ENCODE assay signal across 1 cellular context in the genomic region with DNA sequence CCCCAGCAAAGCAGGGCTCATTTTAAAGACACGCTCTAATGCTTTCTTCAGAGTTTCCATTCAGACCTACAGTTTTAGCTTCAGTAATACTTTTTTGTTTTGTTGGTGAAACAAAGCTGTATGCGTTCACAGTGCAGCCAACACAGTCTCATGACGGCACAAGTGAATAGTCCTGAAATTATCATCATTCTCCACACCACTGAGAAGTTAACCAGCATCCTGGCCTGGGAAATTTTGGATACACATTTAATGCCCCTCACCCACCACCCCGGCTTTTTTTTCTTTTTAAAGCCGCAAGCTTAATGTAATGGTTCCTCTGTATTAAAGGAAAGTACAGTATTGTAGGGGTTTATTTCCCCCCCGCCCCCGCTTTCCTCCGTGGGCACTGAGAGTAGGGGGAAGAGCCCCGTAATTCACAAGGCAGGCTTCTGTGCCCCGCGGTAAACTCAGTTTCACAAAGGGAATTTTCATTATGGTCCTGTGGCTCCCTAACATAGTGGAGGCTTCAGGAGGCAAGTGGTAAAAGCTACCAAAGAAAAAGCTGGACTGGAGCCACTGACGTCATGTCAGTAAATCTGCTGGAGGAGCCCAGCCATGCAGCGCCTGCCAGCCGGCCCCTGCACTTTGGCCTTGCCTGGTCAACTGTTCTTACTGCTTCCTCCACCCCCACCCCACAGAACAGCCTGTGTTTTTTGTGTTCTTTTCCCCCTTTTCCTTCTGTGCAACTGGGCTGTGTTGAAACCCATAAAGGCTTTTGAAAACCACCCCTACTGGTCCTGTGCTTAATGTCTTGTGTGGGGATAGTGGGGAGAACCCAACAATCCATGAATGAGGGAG.
TF ChIP-seq lines count a peak whose summit lies in the region.

No MANE protein-coding gene starts in this region.

TF ChIP-seq in K562, 482 proteins besides CTCF, POLR2A, EP300 and RAD21 (continued from another document):
- TF ChIP-seq, protein P1, sequence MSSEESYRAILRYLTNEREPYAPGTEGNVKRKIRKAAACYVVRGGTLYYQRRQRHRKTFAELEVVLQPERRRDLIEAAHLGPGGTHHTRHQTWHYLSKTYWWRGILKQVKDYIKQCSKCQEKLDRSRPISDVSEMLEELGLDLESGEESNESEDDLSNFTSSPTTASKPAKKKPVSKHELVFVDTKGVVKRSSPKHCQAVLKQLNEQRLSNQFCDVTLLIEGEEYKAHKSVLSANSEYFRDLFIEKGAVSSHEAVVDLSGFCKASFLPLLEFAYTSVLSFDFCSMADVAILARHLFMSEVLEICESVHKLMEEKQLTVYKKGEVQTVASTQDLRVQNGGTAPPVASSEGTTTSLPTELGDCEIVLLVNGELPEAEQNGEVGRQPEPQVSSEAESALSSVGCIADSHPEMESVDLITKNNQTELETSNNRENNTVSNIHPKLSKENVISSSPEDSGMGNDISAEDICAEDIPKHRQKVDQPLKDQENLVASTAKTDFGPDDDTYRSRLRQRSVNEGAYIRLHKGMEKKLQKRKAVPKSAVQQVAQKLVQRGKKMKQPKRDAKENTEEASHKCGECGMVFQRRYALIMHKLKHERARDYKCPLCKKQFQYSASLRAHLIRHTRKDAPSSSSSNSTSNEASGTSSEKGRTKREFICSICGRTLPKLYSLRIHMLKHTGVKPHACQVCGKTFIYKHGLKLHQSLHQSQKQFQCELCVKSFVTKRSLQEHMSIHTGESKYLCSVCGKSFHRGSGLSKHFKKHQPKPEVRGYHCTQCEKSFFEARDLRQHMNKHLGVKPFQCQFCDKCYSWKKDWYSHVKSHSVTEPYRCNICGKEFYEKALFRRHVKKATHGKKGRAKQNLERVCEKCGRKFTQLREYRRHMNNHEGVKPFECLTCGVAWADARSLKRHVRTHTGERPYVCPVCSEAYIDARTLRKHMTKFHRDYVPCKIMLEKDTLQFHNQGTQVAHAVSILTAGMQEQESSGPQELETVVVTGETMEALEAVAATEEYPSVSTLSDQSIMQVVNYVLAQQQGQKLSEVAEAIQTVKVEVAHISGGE (CRISPR knock-in tag; IDR thresholded peaks at IDR 0.05), result no peak
- no peak for TF ChIP-seq ZC3H4 (CRISPR knock-in tag; IDR thresholded peaks at IDR 0.05; ENCODE audit: borderline replicate concordance)
- peak; percentile 66 for TF ChIP-seq CREM (IDR thresholded peaks at IDR 0.05; ENCODE audit: low read depth)
- 0 out of 2 replicates have a peak, but pooled peaks have one; percentile 40 for TF ChIP-seq CREB1 (IDR thresholded peaks at IDR 0.05)
- TF ChIP-seq CREB1 (CRISPR knock-in tag; IDR thresholded peaks at IDR 0.05), result no peak
- TF ChIP-seq, protein P2, sequence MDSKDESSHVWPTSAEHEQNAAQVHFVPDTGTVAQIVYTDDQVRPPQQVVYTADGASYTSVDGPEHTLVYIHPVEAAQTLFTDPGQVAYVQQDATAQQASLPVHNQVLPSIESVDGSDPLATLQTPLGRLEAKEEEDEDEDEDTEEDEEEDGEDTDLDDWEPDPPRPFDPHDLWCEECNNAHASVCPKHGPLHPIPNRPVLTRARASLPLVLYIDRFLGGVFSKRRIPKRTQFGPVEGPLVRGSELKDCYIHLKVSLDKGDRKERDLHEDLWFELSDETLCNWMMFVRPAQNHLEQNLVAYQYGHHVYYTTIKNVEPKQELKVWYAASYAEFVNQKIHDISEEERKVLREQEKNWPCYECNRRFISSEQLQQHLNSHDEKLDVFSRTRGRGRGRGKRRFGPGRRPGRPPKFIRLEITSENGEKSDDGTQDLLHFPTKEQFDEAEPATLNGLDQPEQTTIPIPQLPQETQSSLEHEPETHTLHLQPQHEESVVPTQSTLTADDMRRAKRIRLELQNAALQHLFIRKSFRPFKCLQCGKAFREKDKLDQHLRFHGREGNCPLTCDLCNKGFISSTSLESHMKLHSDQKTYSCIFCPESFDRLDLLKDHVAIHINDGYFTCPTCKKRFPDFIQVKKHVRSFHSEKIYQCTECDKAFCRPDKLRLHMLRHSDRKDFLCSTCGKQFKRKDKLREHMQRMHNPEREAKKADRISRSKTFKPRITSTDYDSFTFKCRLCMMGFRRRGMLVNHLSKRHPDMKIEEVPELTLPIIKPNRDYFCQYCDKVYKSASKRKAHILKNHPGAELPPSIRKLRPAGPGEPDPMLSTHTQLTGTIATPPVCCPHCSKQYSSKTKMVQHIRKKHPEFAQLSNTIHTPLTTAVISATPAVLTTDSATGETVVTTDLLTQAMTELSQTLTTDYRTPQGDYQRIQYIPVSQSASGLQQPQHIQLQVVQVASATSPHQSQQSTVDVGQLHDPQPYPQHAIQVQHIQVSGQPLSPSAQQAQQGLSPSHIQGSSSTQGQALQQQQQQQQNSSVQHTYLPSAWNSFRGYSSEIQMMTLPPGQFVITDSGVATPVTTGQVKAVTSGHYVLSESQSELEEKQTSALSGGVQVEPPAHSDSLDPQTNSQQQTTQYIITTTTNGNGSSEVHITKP (IDR thresholded peaks at IDR 0.05; ENCODE audit: partially characterized antibody), result peak; percentile 9
- TF ChIP-seq, protein P3, sequence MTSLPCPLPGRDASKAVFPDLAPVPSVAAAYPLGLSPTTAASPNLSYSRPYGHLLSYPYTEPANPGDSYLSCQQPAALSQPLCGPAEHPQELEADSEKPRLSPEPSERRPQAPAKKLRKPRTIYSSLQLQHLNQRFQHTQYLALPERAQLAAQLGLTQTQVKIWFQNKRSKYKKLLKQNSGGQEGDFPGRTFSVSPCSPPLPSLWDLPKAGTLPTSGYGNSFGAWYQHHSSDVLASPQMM (CRISPR knock-in tag; IDR thresholded peaks at IDR 0.05), result no peak
- TF ChIP-seq, protein P4, sequence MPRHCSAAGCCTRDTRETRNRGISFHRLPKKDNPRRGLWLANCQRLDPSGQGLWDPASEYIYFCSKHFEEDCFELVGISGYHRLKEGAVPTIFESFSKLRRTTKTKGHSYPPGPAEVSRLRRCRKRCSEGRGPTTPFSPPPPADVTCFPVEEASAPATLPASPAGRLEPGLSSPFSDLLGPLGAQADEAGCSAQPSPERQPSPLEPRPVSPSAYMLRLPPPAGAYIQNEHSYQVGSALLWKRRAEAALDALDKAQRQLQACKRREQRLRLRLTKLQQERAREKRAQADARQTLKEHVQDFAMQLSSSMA (CRISPR knock-in tag; IDR thresholded peaks at IDR 0.05), result no peak
- TF ChIP-seq, protein P5, sequence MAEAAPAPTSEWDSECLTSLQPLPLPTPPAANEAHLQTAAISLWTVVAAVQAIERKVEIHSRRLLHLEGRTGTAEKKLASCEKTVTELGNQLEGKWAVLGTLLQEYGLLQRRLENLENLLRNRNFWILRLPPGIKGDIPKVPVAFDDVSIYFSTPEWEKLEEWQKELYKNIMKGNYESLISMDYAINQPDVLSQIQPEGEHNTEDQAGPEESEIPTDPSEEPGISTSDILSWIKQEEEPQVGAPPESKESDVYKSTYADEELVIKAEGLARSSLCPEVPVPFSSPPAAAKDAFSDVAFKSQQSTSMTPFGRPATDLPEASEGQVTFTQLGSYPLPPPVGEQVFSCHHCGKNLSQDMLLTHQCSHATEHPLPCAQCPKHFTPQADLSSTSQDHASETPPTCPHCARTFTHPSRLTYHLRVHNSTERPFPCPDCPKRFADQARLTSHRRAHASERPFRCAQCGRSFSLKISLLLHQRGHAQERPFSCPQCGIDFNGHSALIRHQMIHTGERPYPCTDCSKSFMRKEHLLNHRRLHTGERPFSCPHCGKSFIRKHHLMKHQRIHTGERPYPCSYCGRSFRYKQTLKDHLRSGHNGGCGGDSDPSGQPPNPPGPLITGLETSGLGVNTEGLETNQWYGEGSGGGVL (CRISPR knock-in tag; IDR thresholded peaks at IDR 0.05), result no peak
TF ChIP-seq in K562: peak in this region for 14.
